Comparison of ENCODE assay signal across 8 cellular contexts in genomic region chr10:87383149-87383548, GRCh38. TPM values are rescaled to one million over a fixed set of nuclear protein-coding genes. Genes with fewer than 3 reads are reported as not detected.
DNase-seq lines count a peak whose midpoint lies in the region; ATAC-seq, FAIRE-seq and TF ChIP-seq lines count a peak whose summit lies in the region.
"Not testable (repeated sequence)": the region's sequence is repeated elsewhere in the genome, so short reads cannot be mapped to it uniquely, and the experiment has no call there.

No MANE protein-coding gene starts in this region.

- not testable (repeated sequence) for H3K18ac ChIP-seq in IMR-90 (ENCODE audit: low read depth, low read length)

- not testable (repeated sequence) for TF ChIP-seq CTCF in A549 (IDR thresholded peaks at IDR 0.05); IMR-90 (conservative IDR thresholded peaks at IDR 0.05; ENCODE audit: low read depth, low read length); bronchial epithelial cell (IDR thresholded peaks at IDR 0.05; ENCODE audit: insufficient read depth, low read length, severe bottlenecking); fibroblast of mammary gland (conservative IDR thresholded peaks at IDR 0.05; ENCODE audit: control insufficient read depth, insufficient read depth, low read depth, low read length); keratinocyte (optimal IDR thresholded peaks at IDR 0.05 in 1 of 3, IDR thresholded peaks at IDR 0.05 in 1 of 3, conservative IDR thresholded peaks at IDR 0.05 in 1 of 3; ENCODE audit: extremely low read depth in 1 of 3, insufficient read depth in 2 of 3, low read length in 3 of 3)

- not testable (repeated sequence) for BruUV-seq in IMR-90 (replicated peaks; lab: Mats Ljungman, UMichigan)

- not testable (repeated sequence) for H2AK5ac ChIP-seq in IMR-90 (ENCODE audit: low read depth, low read length)

- H4K20me1 ChIP-seq in GM23248 (ENCODE audit: insufficient read depth); IMR-90 (ENCODE audit: insufficient read depth, low read length); keratinocyte (ENCODE audit: control insufficient read depth, extremely low read depth, insufficient read depth, low read length): not testable (repeated sequence)

- in situ Hi-C loops in GM23248 (cut with MboI); IMR-90 (cut with MboI; ENCODE audit: low sequenced_read_pairs): not testable (repeated sequence)

- H3K79me2 ChIP-seq in GM23248 (ENCODE audit: insufficient read depth); keratinocyte (ENCODE audit: control insufficient read depth, insufficient read depth, low read length): not testable (repeated sequence)

- H3K27me3 ChIP-seq in GM23248 (replicated peaks; ENCODE audit: insufficient read depth); IMR-90 (ENCODE audit: control insufficient read depth, insufficient read depth, low read length); adipocyte (replicated peaks; ENCODE audit: control insufficient read depth, insufficient read depth, low read length); bronchial epithelial cell (ENCODE audit: control insufficient read depth, insufficient read depth, low read length); keratinocyte (ENCODE audit: control insufficient read depth, extremely low read depth, insufficient read depth, low read length): not testable (repeated sequence)

- not testable (repeated sequence) for H3K4me3 ChIP-seq in A549; GM23248; IMR-90 (ENCODE audit: insufficient read depth, low read depth, low read length); adipocyte (ENCODE audit: low read length); bronchial epithelial cell (ENCODE audit: low read depth, low read length); fibroblast of mammary gland (ENCODE audit: control insufficient read depth, low read depth, low read length); keratinocyte (ENCODE audit: control insufficient read depth in 2 of 3, extremely low read depth in 1 of 3, insufficient read depth in 2 of 3, low read depth in 1 of 3, low read length in 3 of 3)

- TF ChIP-seq POLR2A in A549 (IDR thresholded peaks at IDR 0.05; ENCODE audit: low read length); IMR-90 (IDR thresholded peaks at IDR 0.05; ENCODE audit: low read depth, low read length): not testable (repeated sequence)

- not testable (repeated sequence) for H2BK5ac ChIP-seq in IMR-90 (ENCODE audit: low read depth, low read length, poor library complexity, severe bottlenecking)

- not testable (repeated sequence) for H3K9me2 ChIP-seq in GM23248 (ENCODE audit: insufficient read depth)

- intact Hi-C loops in IMR-90 (cut with micrococcal nuclease) = not testable (repeated sequence)

- not testable (repeated sequence) for H3K4me2 ChIP-seq in A549; GM23248 (ENCODE audit: unreplicated experiment); IMR-90 (ENCODE audit: low read depth, low read length); keratinocyte (ENCODE audit: control insufficient read depth, extremely low read depth, insufficient read depth, low read depth, low read length)

- not testable (repeated sequence) for H4K8ac ChIP-seq in IMR-90 (ENCODE audit: low read depth in 2 of 2, low read length in 2 of 2)

- POLR2A ChIA-PET in A549 (lab: Yijun Ruan, JAX); IMR-90 (lab: Charles Lee; ENCODE audit: unreplicated experiment): not testable (repeated sequence)

- H3K36me3 ChIP-seq in GM23248 (ENCODE audit: low read depth); IMR-90 (ENCODE audit: control insufficient read depth, insufficient read depth, low read length); adipocyte (ENCODE audit: control insufficient read depth, insufficient read depth, low read length, severe bottlenecking); bronchial epithelial cell (ENCODE audit: control insufficient read depth, insufficient read depth, low read length); keratinocyte (ENCODE audit: control insufficient read depth in 2 of 2, extremely low read depth in 1 of 2, insufficient read depth in 2 of 2, low read length in 2 of 2): not testable (repeated sequence)

- DNase-seq in A549 (ENCODE audit: low read depth in 1 of 2, low spot score in 1 of 2) (peak in 1 of 2 experiments; percentile 12), GM23248 (peak; percentile 58), IMR-90 (peak; percentile 31), RPMI7951 (ENCODE audit: low read depth) (peak; percentile 32), adipocyte (ENCODE audit: low read depth) (peak; percentile 1), bronchial epithelial cell (ENCODE audit: low read depth) (peak; percentile 68), fibroblast of mammary gland (ENCODE audit: low read depth) (peak; percentile 61)
- DNase-seq in keratinocyte (ENCODE audit: low read depth, low spot score) = not testable (repeated sequence)

- TF ChIP-seq RAD21 in A549 (conservative IDR thresholded peaks at IDR 0.05 in 1 of 2, IDR thresholded peaks at IDR 0.05 in 1 of 2); IMR-90 (IDR thresholded peaks at IDR 0.05; ENCODE audit: low read length): not testable (repeated sequence)

- H3K4me1 ChIP-seq in A549; GM23248 (ENCODE audit: insufficient read depth); IMR-90 (ENCODE audit: control insufficient read depth, insufficient read depth, low read length); adipocyte (ENCODE audit: control insufficient read depth, insufficient read depth, low read length); keratinocyte (ENCODE audit: control insufficient read depth, extremely low read depth, insufficient read depth, low read length): not testable (repeated sequence)

- TF ChIP-seq EP300 in A549 (IDR thresholded peaks at IDR 0.05) = not testable (repeated sequence)

- not testable (repeated sequence) for H3K4ac ChIP-seq in IMR-90 (ENCODE audit: low read depth, low read length)

- dilution Hi-C loops in IMR-90 (cut with HindIII; ENCODE audit: low sequenced_read_pairs, unreplicated experiment); keratinocyte (cut with MboI; ENCODE audit: extremely low pct_ligation_motif_present, low sequenced_read_pairs): not testable (repeated sequence)

- not testable (repeated sequence) for H2BK120ac ChIP-seq in IMR-90 (ENCODE audit: low read depth, low read length)

- H3K9ac ChIP-seq in GM23248; IMR-90 (ENCODE audit: low read depth, low read length); adipocyte (ENCODE audit: low read length); keratinocyte (ENCODE audit: control insufficient read depth, extremely low read depth, insufficient read depth, low read length): not testable (repeated sequence)

- WGBS in A549 (ENCODE audit: missing lambda C conversion rate) = 19% methylated on average over 5 of the region's 6 CpGs
- 21 to 25% methylated on average over 4 to 5 of the region's 6 CpGs for WGBS in GM23248 (ENCODE audit: low coverage in 1 of 2, low lambda C conversion rate in 2 of 2, missing lambda C conversion rate in 2 of 2), 2 experiments
- WGBS in IMR-90 (ENCODE audit: extremely low coverage in 2 of 2, insufficient read length in 1 of 2), 2 experiments = no CpG with 5 or more reads among the region's 6 CpGs

- 0 out of 2 replicates have a peak overlapping the region, but pooled peaks have one; percentile 31 for H2AFZ ChIP-seq in GM23248
- H2AFZ ChIP-seq in IMR-90 (replicated peaks; ENCODE audit: low read length, poor library complexity); keratinocyte (ENCODE audit: control insufficient read depth, low read length): not testable (repeated sequence)

- H3K9me3 ChIP-seq in A549; GM23248 (ENCODE audit: low read depth); IMR-90 (ENCODE audit: control insufficient read depth, insufficient read depth, low read length); adipocyte (ENCODE audit: control insufficient read depth, low read length); keratinocyte (ENCODE audit: control insufficient read depth, low read depth, low read length): not testable (repeated sequence)

- not testable (repeated sequence) for H3K23ac ChIP-seq in IMR-90 (ENCODE audit: low read depth, low read length)

- not testable (repeated sequence) for FAIRE-seq in A549 (lab: Jason Lieb, UNC); bronchial epithelial cell (lab: Jason Lieb, UNC); keratinocyte (lab: Jason Lieb, UNC)

- H3F3A ChIP-seq in GM23248 (ENCODE audit: insufficient read depth) = not testable (repeated sequence)

- H3K27ac ChIP-seq in A549; IMR-90 (ENCODE audit: insufficient read depth, low read length): not testable (repeated sequence)
- H3K27ac ChIP-seq in GM23248 = peak overlapping the region; percentile 53; the same call in 1 of the 2 replicates
- peak overlapping the region; percentile 17 for H3K27ac ChIP-seq in keratinocyte (ENCODE audit: control insufficient read depth, insufficient read depth, low read length)

- not testable (repeated sequence) for H3K56ac ChIP-seq in IMR-90 (ENCODE audit: extremely low read depth, insufficient read depth, low read length)

- not testable (repeated sequence) for H3K14ac ChIP-seq in IMR-90 (replicated peaks; ENCODE audit: low read depth, low read length)

- not testable (repeated sequence) for H2BK20ac ChIP-seq in IMR-90 (ENCODE audit: low read depth, low read length)

- H3K9me1 ChIP-seq in IMR-90 (ENCODE audit: insufficient read depth, low read length); keratinocyte (ENCODE audit: control insufficient read depth, extremely low read depth, insufficient read depth, low read length): not testable (repeated sequence)

- not testable (repeated sequence) for H3K79me1 ChIP-seq in IMR-90 (ENCODE audit: low read depth in 1 of 2, low read length in 2 of 2)

- H4K91ac ChIP-seq in IMR-90 (ENCODE audit: insufficient read depth, low read depth, low read length) = not testable (repeated sequence)

- not testable (repeated sequence) for H4K5ac ChIP-seq in IMR-90 (ENCODE audit: low read depth, low read length)

- not testable (repeated sequence) for H2AK9ac ChIP-seq in IMR-90 (replicated peaks; ENCODE audit: low read depth, low read length, poor library complexity)

- not testable (repeated sequence) for H2BK15ac ChIP-seq in IMR-90 (ENCODE audit: low read depth, low read length)

- CTCF ChIA-PET in A549 (lab: Yijun Ruan, JAX); IMR-90 (lab: Yijun Ruan, JAX): not testable (repeated sequence)

- peak; percentile 45 to 80 for ATAC-seq in A549
- ATAC-seq in IMR-90 (ENCODE audit: low read depth) = peak; percentile 64; the same call in 1 of the 2 replicates

RNA-seq across cellular contexts. Expression of gene NUTM2D, which starts 25.6 kb away (rescaled TPM):
- 1.6 and 1.9 TPM in 2 replicates for polyA plus RNA-seq in A549 (2011; rRNA removed)
- 0.83 and 1.3 TPM in 2 replicates for polyA plus RNA-seq in A549 (2012; cell fraction: cytosol; rRNA removed)
- polyA plus RNA-seq in A549 (2012; cell fraction: nucleus; rRNA removed) = 2.0 and 2.3 TPM in 2 replicates
- 1.0 to 1.3 TPM (median 1.2 TPM) in 3 replicates for polyA plus RNA-seq in A549 (2017; fragmentation: RNase III; extraction: RNeasy Plus Mini Kit Qiagen cat#74134 plus additional on column Dnase treatment)
- 2.1 and 2.3 TPM in 2 replicates for polyA minus RNA-seq in A549 (2011; rRNA and poly(A)+ RNA removed)
- total RNA-seq in GM23248 (2014; rRNA removed; shearing (Covaris generic)) = 0.65 and 2.3 TPM in 2 replicates
- 0.06 and 0.18 TPM in 2 replicates for polyA plus RNA-seq in GM23248 (2016; fragmentation: Nextera tagmentation; extraction: Ambion mirVana)
- total RNA-seq in IMR-90 (2012; rRNA removed) = 0.54 and 0.56 TPM in 2 replicates
- polyA plus RNA-seq in IMR-90 (2012; rRNA removed) = 1.8 and 1.9 TPM in 2 replicates
- 1.2 and 1.9 TPM in 2 replicates for polyA plus RNA-seq in IMR-90 (2012; cell fraction: cytosol; rRNA removed)
- polyA plus RNA-seq in IMR-90 (2012; cell fraction: nucleus; rRNA removed; ENCODE audit: low replicate concordance) = 3.3 and 4.9 TPM in 2 replicates
- total RNA-seq in RPMI7951 (2014; rRNA removed; shearing (Covaris generic)) = 0.36 and 0.59 TPM in 2 replicates
- 2.4 and 6.1 TPM in 2 replicates for total RNA-seq in bronchial epithelial cell
- polyA plus RNA-seq in keratinocyte = 2.5 to 4.8 TPM (median 3.9 TPM) in 3 replicates
- 0.82 TPM for polyA plus RNA-seq in keratinocyte (2011; ENCODE audit: low read depth)
- 2.9 and 4.2 TPM in 2 replicates for polyA plus RNA-seq in keratinocyte (2011; cell fraction: cytosol; rRNA removed)
- 7.6 and 10.3 TPM in 2 replicates for polyA plus RNA-seq in keratinocyte (2011; cell fraction: nucleus; rRNA removed)
- 2.3 and 4.6 TPM in 2 replicates for polyA plus RNA-seq in keratinocyte (2012; ENCODE audit: low replicate concordance)
- 4.0 to 5.3 TPM (median 4.1 TPM) in 3 replicates for polyA minus RNA-seq in keratinocyte
- 5.4 TPM for polyA minus RNA-seq in keratinocyte (2011; cell fraction: cytosol; rRNA and poly(A)+ RNA removed)
- polyA minus RNA-seq in keratinocyte (2011; cell fraction: nucleus; rRNA and poly(A)+ RNA removed) = 3.7 and 6.3 TPM in 2 replicates
